Comparison of ENCODE assay signal across 1 cellular context in the genomic region with DNA sequence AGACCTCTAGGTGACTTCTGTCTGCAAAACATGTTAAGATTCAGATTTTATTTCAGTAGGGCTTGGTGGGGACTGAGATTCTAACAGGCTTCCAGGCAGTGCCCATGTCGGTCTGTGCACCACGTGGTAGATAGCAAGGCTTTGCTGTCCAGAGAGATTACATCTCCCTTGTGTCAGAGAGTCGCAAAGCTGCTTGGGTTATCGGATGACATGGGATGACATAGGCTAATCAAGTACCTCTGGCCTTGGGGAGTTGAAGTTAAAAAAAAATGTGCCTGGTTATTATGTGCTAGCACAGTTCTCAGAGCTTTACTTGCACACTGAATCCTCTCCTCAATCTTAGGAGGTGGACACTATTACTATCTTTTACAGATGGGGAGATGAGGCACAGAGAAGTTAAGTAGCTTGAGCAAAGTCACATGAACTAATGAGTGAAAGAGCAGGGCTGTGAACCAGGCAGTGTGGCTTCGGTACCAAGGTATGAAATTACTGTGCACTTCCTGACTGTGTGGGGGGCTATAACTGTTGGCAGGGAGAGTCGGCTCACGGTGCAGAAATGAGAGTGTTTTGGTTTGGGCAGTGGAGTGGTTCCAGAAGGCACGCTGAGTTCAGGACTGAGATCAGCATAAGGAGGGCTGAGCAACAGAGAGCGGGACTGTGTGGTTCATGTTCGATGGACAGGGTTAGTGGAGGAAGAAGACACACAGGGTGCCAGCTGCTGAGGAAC.
TF ChIP-seq lines count a peak whose summit lies in the region.

No MANE protein-coding gene starts in this region.

TF ChIP-seq in WTC11, 78 proteins besides CTCF, POLR2A, EP300 and RAD21 (continued from another document):
- TF ChIP-seq TEAD4 (CRISPR knock-in tag; IDR thresholded peaks at IDR 0.05) (no peak), NR2C2 (CRISPR knock-in tag; IDR thresholded peaks at IDR 0.05) (no peak)
TF ChIP-seq in WTC11: peak in this region for 0.
